22 cellular contexts compared by ENCODE assay signal in genomic region chr14:105071326-105071725, GRCh38. TPM values are rescaled to one million over a fixed set of nuclear protein-coding genes. Genes with fewer than 3 reads are reported as not detected.
DNase-seq lines count a peak whose midpoint lies in the region; ATAC-seq and TF ChIP-seq lines count a peak whose summit lies in the region.
"Had no signal": no experiment of that assay in that cellular context is flagged by ENCODE, and none has a peak within 500 bp of the region (broad histone marks: within the 10 kb centered on the region; RNA-seq: fewer than 3 reads in every experiment).

No MANE protein-coding gene starts in this region.

- H3K27ac ChIP-seq in OCI-LY3 (ENCODE audit: low read length): peak overlapping the region; percentile 97
- no peak overlapping the region for H3K27ac ChIP-seq in naive thymus-derived CD4-positive, alpha-beta T cell (ENCODE audit: low read depth, low read length)
- no peak overlapping the region for H3K27ac ChIP-seq in coronary artery
- H3K27ac ChIP-seq: C4-2B, cardiac muscle cell had no signal

- H3K27me3 ChIP-seq in OCI-LY3 (ENCODE audit: low read depth, low read length): no peaks in the 10 kb centered on the region
- no peaks in the 10 kb centered on the region for H3K27me3 ChIP-seq in naive thymus-derived CD4-positive, alpha-beta T cell (ENCODE audit: control insufficient read depth in 2 of 2, insufficient read depth in 2 of 2, low read length in 2 of 2)
- H3K27me3 ChIP-seq: cardiac muscle cell had no signal

- no peaks in the 10 kb centered on the region for H4K20me1 ChIP-seq in OCI-LY3 (ENCODE audit: insufficient read depth, low read length)

- peak; percentile 54 for DNase-seq in activated CD8-positive, alpha-beta memory T cell treated with anti-CD3 and anti-CD28 coated beads, Interleukin-2, amount 50 U/mL, for 48 hours
- no peak for DNase-seq in activated CD8-positive, alpha-beta memory T cell treated with anti-CD3 and anti-CD28 coated beads, Interleukin-2, amount 10 ng/mL, durations not matched to agents 7 days and 5 days
- DNase-seq in CD14-positive monocyte (ENCODE audit: low spot score): peak; percentile 40
- no peak for DNase-seq in naive thymus-derived CD4-positive, alpha-beta T cell
- no peak for DNase-seq in nephron progenitor cell
- no peak for DNase-seq in HEK293T (ENCODE audit: extremely low spot score)
- no peak for DNase-seq in coronary artery (ENCODE audit: low spot score)
- DNase-seq: activated naive CD4-positive, alpha-beta T cell treated with anti-CD3 and anti-CD28 coated beads, Interleukin-2, amount 10 ng/mL, durations not matched to agents 7 days and 5 days; activated T-cell treated with anti-CD3 and anti-CD28 coated beads for 4 hours; anterior cingulate cortex; DMS 273 treated with DMSO at 0.1 percent for 48 hours; glutamatergic neuron; H7; mammary epithelial cell; NCI-H1105 treated with DMSO at 0.1 percent for 48 hours; NCI-H82; nucleus accumbens had no signal

- H3K36me3 ChIP-seq in OCI-LY3 (replicated peaks; ENCODE audit: low read depth, low read length): peaks cover 18% of the 10 kb centered on the region
- no peaks in the 10 kb centered on the region for H3K36me3 ChIP-seq in naive thymus-derived CD4-positive, alpha-beta T cell (ENCODE audit: control insufficient read depth in 2 of 3, insufficient read depth in 3 of 3, low read length in 3 of 3)
- H3K36me3 ChIP-seq: cardiac muscle cell had no signal

- ATAC-seq in activated CD8-positive, alpha-beta memory T cell treated with anti-CD3 and anti-CD28 coated beads, Interleukin-2, amount 10 ng/mL, durations not matched to agents 7 days and 5 days: no peak
- no peak for ATAC-seq in naive thymus-derived CD4-positive, alpha-beta T cell
- ATAC-seq: K562 had no signal

- POLR2A ChIA-PET in naive thymus-derived CD4-positive, alpha-beta T cell (lab: Charles Lee): interaction anchor here (1.6 to 7.8 kb wide), 2 partner anchors 11 to 16 kb away, joined by 8 to 71 read pairs; no protein-coding TSS in a partner anchor
- POLR2A ChIA-PET in HEK293T (lab: Yijun Ruan, JAX): interaction anchor here (0.6 to 1.7 kb wide), 3 partner anchors 9 to 11 kb away, joined by 3 to 5 read pairs (median 3); no protein-coding TSS in a partner anchor

- no peaks in the 10 kb centered on the region for H3K36me3 Mint-ChIP-seq in activated CD8-positive, alpha-beta memory T cell treated with anti-CD3 and anti-CD28 coated beads, Interleukin-2, amount 10 ng/mL, durations not matched to agents 7 days and 5 days
- peaks cover 4 to 5% of the 10 kb centered on the region in 2 donors for H3K36me3 Mint-ChIP-seq in CD14-positive monocyte
- H3K36me3 Mint-ChIP-seq in naive thymus-derived CD4-positive, alpha-beta T cell: no peaks in the 10 kb centered on the region
- no peaks in the 10 kb centered on the region for H3K36me3 Mint-ChIP-seq in nephron progenitor cell (ENCODE audit: low read depth)
- H3K36me3 Mint-ChIP-seq: activated naive CD4-positive, alpha-beta T cell treated with anti-CD3 and anti-CD28 coated beads, Interleukin-2, amount 10 ng/mL, durations not matched to agents 7 days and 5 days had no signal

- peaks cover 52% of the 10 kb centered on the region for H3K4me1 Mint-ChIP-seq in activated CD8-positive, alpha-beta memory T cell treated with anti-CD3 and anti-CD28 coated beads, Interleukin-2, amount 10 ng/mL, durations not matched to agents 7 days and 5 days
- peaks cover 67% of the 10 kb centered on the region for H3K4me1 Mint-ChIP-seq in CD14-positive monocyte
- H3K4me1 Mint-ChIP-seq in naive thymus-derived CD4-positive, alpha-beta T cell: peaks cover 26 to 52% (median 41%) of the 10 kb centered on the region in 7 donors
- peaks cover 29% of the 10 kb centered on the region for H3K4me1 Mint-ChIP-seq in nephron progenitor cell

- H3K4me1 ChIP-seq in OCI-LY3 (ENCODE audit: low read length): peaks cover 91% of the 10 kb centered on the region
- H3K4me1 ChIP-seq in naive thymus-derived CD4-positive, alpha-beta T cell (ENCODE audit: control insufficient read depth in 2 of 2, insufficient read depth in 2 of 2, low read length in 2 of 2): peaks cover 37 to 46% of the 10 kb centered on the region in 2 donors

- no peak overlapping the region for H2AFZ ChIP-seq in OCI-LY3 (ENCODE audit: low read depth, low read length)

- H3K9ac ChIP-seq in OCI-LY3 (ENCODE audit: low read length): peak overlapping the region; percentile 89; the same call in 1 of the 2 replicates

- intact Hi-C loops in CD14-positive monocyte (cut with micrococcal nuclease): loop anchor here in 1 of 2 donors (5.0 kb wide), 1 partner anchor 411 kb away; no protein-coding TSS in a partner anchor
- intact Hi-C loops in naive thymus-derived CD4-positive, alpha-beta T cell (cut with micrococcal nuclease): no loop called here

- CTCF ChIA-PET in activated CD8-positive, alpha-beta memory T cell treated with anti-CD3 and anti-CD28 coated beads, Interleukin-2, amount 10 ng/mL, durations not matched to agents 7 days and 5 days (lab: Charles Lee): interaction anchor here (3.1 to 8.3 kb wide), 2 partner anchors 17 to 26 kb away, joined by 15 to 103 read pairs; no protein-coding TSS in a partner anchor
- CTCF ChIA-PET in naive thymus-derived CD4-positive, alpha-beta T cell (lab: Charles Lee): interaction anchor here (0.8 to 1.3 kb wide), 2 partner anchors 15 to 26 kb away, joined by 3 read pairs; no protein-coding TSS in a partner anchor
- CTCF ChIA-PET in HEK293T (lab: Yijun Ruan, JAX): no interaction called here

- H3K4me2 ChIP-seq in OCI-LY3 (ENCODE audit: low read length): peak overlapping the region; percentile 92

- no peaks in the 10 kb centered on the region for H3K9me3 ChIP-seq in OCI-LY3 (ENCODE audit: insufficient read depth, low read length)
- H3K9me3 ChIP-seq in naive thymus-derived CD4-positive, alpha-beta T cell (ENCODE audit: control insufficient read depth in 2 of 3, low read length in 3 of 3): no peaks in the 10 kb centered on the region

- H3K79me2 ChIP-seq in OCI-LY3 (ENCODE audit: low read length): peaks cover 61% of the 10 kb centered on the region

- H3K27ac Mint-ChIP-seq in activated CD8-positive, alpha-beta memory T cell treated with anti-CD3 and anti-CD28 coated beads, Interleukin-2, amount 10 ng/mL, durations not matched to agents 7 days and 5 days: no peak overlapping the region
- H3K27ac Mint-ChIP-seq in CD14-positive monocyte (peak overlapping the region in 6 of 7 donors; percentile 45 to 99 (median 82)), nephron progenitor cell (no peak overlapping the region)
- H3K27ac Mint-ChIP-seq in naive thymus-derived CD4-positive, alpha-beta T cell: peak overlapping the region in 5 of 9 donors; percentile 9 to 85 (median 68)

- no peaks in the 10 kb centered on the region for H3K9me3 Mint-ChIP-seq in activated CD8-positive, alpha-beta memory T cell treated with anti-CD3 and anti-CD28 coated beads, Interleukin-2, amount 10 ng/mL, durations not matched to agents 7 days and 5 days (ENCODE audit: low read depth)
- H3K9me3 Mint-ChIP-seq in CD14-positive monocyte (peaks cover 0 to 2% (median 0%) of the 10 kb centered on the region in 7 donors), nephron progenitor cell (no peaks in the 10 kb centered on the region)
- H3K9me3 Mint-ChIP-seq in naive thymus-derived CD4-positive, alpha-beta T cell: no peaks in the 10 kb centered on the region
- H3K9me3 Mint-ChIP-seq: activated naive CD4-positive, alpha-beta T cell treated with anti-CD3 and anti-CD28 coated beads, Interleukin-2, amount 10 ng/mL, durations not matched to agents 7 days and 5 days had no signal

- H3K27me3 Mint-ChIP-seq in activated CD8-positive, alpha-beta memory T cell treated with anti-CD3 and anti-CD28 coated beads, Interleukin-2, amount 10 ng/mL, durations not matched to agents 7 days and 5 days: peaks cover 3% of the 10 kb centered on the region
- H3K27me3 Mint-ChIP-seq in CD14-positive monocyte (ENCODE audit: low read depth in 3 of 3) (peaks cover 0 to 6% (median 5%) of the 10 kb centered on the region in 3 donors), nephron progenitor cell (ENCODE audit: low read depth, poor library complexity) (peaks cover 16% of the 10 kb centered on the region)
- peaks cover 0 to 7% (median 0%) of the 10 kb centered on the region in 5 donors for H3K27me3 Mint-ChIP-seq in naive thymus-derived CD4-positive, alpha-beta T cell

- peak overlapping the region; percentile 9; the same call in 1 of the 2 replicates for H3K4me3 ChIP-seq in OCI-LY3 (ENCODE audit: low read length)
- no peak overlapping the region for H3K4me3 ChIP-seq in naive thymus-derived CD4-positive, alpha-beta T cell (ENCODE audit: low read length)
- H3K4me3 ChIP-seq in coronary artery: no peak overlapping the region
- H3K4me3 ChIP-seq: cardiac muscle cell, K562 had no signal

- H3K4me3 Mint-ChIP-seq in activated CD8-positive, alpha-beta memory T cell treated with anti-CD3 and anti-CD28 coated beads, Interleukin-2, amount 10 ng/mL, durations not matched to agents 7 days and 5 days: no peak overlapping the region
- H3K4me3 Mint-ChIP-seq in CD14-positive monocyte (no peak overlapping the region), nephron progenitor cell (no peak overlapping the region)
- no peak overlapping the region for H3K4me3 Mint-ChIP-seq in naive thymus-derived CD4-positive, alpha-beta T cell
- H3K4me3 Mint-ChIP-seq: activated naive CD4-positive, alpha-beta T cell treated with anti-CD3 and anti-CD28 coated beads, Interleukin-2, amount 10 ng/mL, durations not matched to agents 7 days and 5 days had no signal

- no peak for TF ChIP-seq CTCF in CD14-positive monocyte (IDR thresholded peaks at IDR 0.05)
- TF ChIP-seq CTCF in OCI-LY3 (IDR thresholded peaks at IDR 0.05; ENCODE audit: low read depth, low read length): no peak
- TF ChIP-seq CTCF in nephron progenitor cell (IDR thresholded peaks at IDR 0.05): no peak
- no peak for TF ChIP-seq CTCF in coronary artery (IDR thresholded peaks at IDR 0.05)

TF ChIP-seq in HEK293T, 16 proteins besides CTCF, POLR2A, EP300 and RAD21 (continues in another document):
- TF ChIP-seq SUZ12 (IDR thresholded peaks at IDR 0.05) (no peak), FOXK2 (IDR thresholded peaks at IDR 0.05) (no peak), TARDBP (IDR thresholded peaks at IDR 0.05) (no peak), ZNF384 (IDR thresholded peaks at IDR 0.05) (no peak)

RNA-seq across cellular contexts. Expression of gene GPR132, which starts 6.1 kb away (rescaled TPM):
- total RNA-seq in activated CD8-positive, alpha-beta memory T cell treated with anti-CD3 and anti-CD28 coated beads, Interleukin-2, amount 10 ng/mL, durations not matched to agents 7 days and 5 days: 10 to 100 TPM; 47.4 to 49.4 TPM
- 10 to 100 TPM in 1 of 2 donors, 1 to 10 TPM in 1; 6.3 to 13.0 TPM for polyA plus RNA-seq in CD14-positive monocyte
- total RNA-seq in naive thymus-derived CD4-positive, alpha-beta T cell: 10 to 100 TPM; 37.8 to 58.7 (median 45.2) TPM
- 10 to 100 TPM in 1 of 2 donors, 1 to 10 TPM in 1; 9.3 to 40.2 TPM for polyA plus RNA-seq in naive thymus-derived CD4-positive, alpha-beta T cell
- total RNA-seq: endothelial cell of umbilical vein, H7 had no signal
- polyA plus RNA-seq: endothelial cell of umbilical vein, mammary epithelial cell had no signal

RNA-seq across cellular contexts. Expression of gene CDCA4, which starts 50.4 kb away (rescaled TPM):
- 10 to 100 TPM; 70.8 to 77.8 TPM for total RNA-seq in activated CD8-positive, alpha-beta memory T cell treated with anti-CD3 and anti-CD28 coated beads, Interleukin-2, amount 10 ng/mL, durations not matched to agents 7 days and 5 days
- polyA plus RNA-seq in CD14-positive monocyte: 10 to 100 TPM in 1 of 2 donors, 1 to 10 TPM in 1; 8.6 to 12.0 TPM
- total RNA-seq in naive thymus-derived CD4-positive, alpha-beta T cell: 10 to 100 TPM; 12.7 to 47.8 (median 14.0) TPM
- 10 to 100 TPM in 1 of 2 donors, 1 to 10 TPM in 1; 8.0 to 12.1 TPM for polyA plus RNA-seq in naive thymus-derived CD4-positive, alpha-beta T cell

Comparison
In these comparisons a context has a peak if more than half of its experiments do, and no peak if none do; other contexts are left out.
1. DNase-seq: peak in activated CD8-positive, alpha-beta memory T cell treated with anti-CD3 and anti-CD28 coated beads, Interleukin-2, amount 50 U/mL, for 48 hours (single experiment) and CD14-positive monocyte (single experiment); none in activated CD8-positive, alpha-beta memory T cell treated with anti-CD3 and anti-CD28 coated beads, Interleukin-2, amount 10 ng/mL, durations not matched to agents 7 days and 5 days (single experiment), naive thymus-derived CD4-positive, alpha-beta T cell (0 of 9), nephron progenitor cell (single experiment), HEK293T (single experiment) and coronary artery (single experiment).
2. H3K27ac Mint-ChIP-seq: peak in CD14-positive monocyte (6 of 7) and naive thymus-derived CD4-positive, alpha-beta T cell (5 of 9); none in activated CD8-positive, alpha-beta memory T cell treated with anti-CD3 and anti-CD28 coated beads, Interleukin-2, amount 10 ng/mL, durations not matched to agents 7 days and 5 days (single experiment) and nephron progenitor cell (single experiment).